10 cellular contexts compared by ENCODE assay signal in genomic region chr11:9689721-9690120, GRCh38. TPM values are rescaled to one million over a fixed set of nuclear protein-coding genes. Genes with fewer than 3 reads are reported as not detected.
DNase-seq lines count a peak whose midpoint lies in the region; ATAC-seq and TF ChIP-seq lines count a peak whose summit lies in the region.
"Had no signal": no experiment of that assay in that cellular context is flagged by ENCODE, and none has a peak within 500 bp of the region (broad histone marks: within the 10 kb centered on the region; RNA-seq: fewer than 3 reads in every experiment).

No MANE protein-coding gene starts in this region.

- DNase-seq in Peyer's patch (no peak), Right ventricle myocardium superior (no peak), type B pancreatic cell (ENCODE audit: extremely low spot score, unreplicated experiment) (no peak)
- DNase-seq: DMS153 had no signal

- H3K36me3 Mint-ChIP-seq in type B pancreatic cell = peaks cover 5% of the 10 kb centered on the region

- no peaks in the 10 kb centered on the region for H3K9me3 ChIP-seq in Peyer's patch

- TF ChIP-seq CTCF in Peyer's patch (IDR thresholded peaks at IDR 0.05) (no peak), type B pancreatic cell (conservative IDR thresholded peaks at IDR 0.05) (no peak)

- peaks cover 0 to 29% (median 18%) of the 10 kb centered on the region in 4 donors for H3K4me1 ChIP-seq in Peyer's patch

- H3K27me3 ChIP-seq in Peyer's patch = no peaks in the 10 kb centered on the region

- H3K27me3 Mint-ChIP-seq in type B pancreatic cell = no peaks in the 10 kb centered on the region
- H3K27me3 Mint-ChIP-seq: activated CD4-positive, alpha-beta T cell treated with anti-CD3 and anti-CD28 coated beads for 36 hours had no signal

- intact Hi-C loops in Right ventricle myocardium superior (cut with DNase I) = no loop called here

- H3K9me3 Mint-ChIP-seq in type B pancreatic cell = no peaks in the 10 kb centered on the region

- ATAC-seq in GM19025 (IDR thresholded peaks at IDR 0.05; ENCODE audit: low read depth, unreplicated experiment) = peak; percentile 3
- ATAC-seq in Right ventricle myocardium superior (ENCODE audit: poor library complexity) = peak; percentile 40
- no peak for ATAC-seq in HG03378 (IDR thresholded peaks at IDR 0.05; ENCODE audit: unreplicated experiment)
- ATAC-seq in HG03457 (IDR thresholded peaks at IDR 0.05; ENCODE audit: unreplicated experiment) = no peak
- ATAC-seq in HG02870 (IDR thresholded peaks at IDR 0.05; ENCODE audit: unreplicated experiment) = no peak

- H3K4me1 Mint-ChIP-seq in type B pancreatic cell (ENCODE audit: unreplicated experiment) = peaks cover 10% of the 10 kb centered on the region

- no peak overlapping the region for H3K27ac Mint-ChIP-seq in type B pancreatic cell
- H3K27ac Mint-ChIP-seq: activated CD4-positive, alpha-beta T cell treated with anti-CD3 and anti-CD28 coated beads for 36 hours had no signal

- TF ChIP-seq POLR2A in Peyer's patch (IDR thresholded peaks at IDR 0.05) = no peak

- peaks cover 0 to 6% (median 0%) of the 10 kb centered on the region in 3 donors for H3K36me3 ChIP-seq in Peyer's patch

- H3K27ac ChIP-seq in Peyer's patch = peak overlapping the region; percentile 59 to 80 (median 78)
- peak overlapping the region in 19 of 21 experiments; percentile 15 to 88 (median 73) for H3K27ac ChIP-seq in skin epidermis

- H3K4me3 ChIP-seq in Peyer's patch = no peak overlapping the region
- H3K4me3 ChIP-seq in skin epidermis = no peak overlapping the region

- H3K4me3 Mint-ChIP-seq in type B pancreatic cell = no peak overlapping the region
- H3K4me3 Mint-ChIP-seq: activated CD4-positive, alpha-beta T cell treated with anti-CD3 and anti-CD28 coated beads for 36 hours had no signal

RNA-seq across cellular contexts. Expression of gene SWAP70, which starts 25.8 kb away (rescaled TPM):
- total RNA-seq in Peyer's patch = 10 to 100 TPM; 16.8 to 62.7 (median 26.1) TPM
- 19.0 TPM for total RNA-seq in Right ventricle myocardium superior
- 18.8 and 35.6 TPM in 2 replicates for total RNA-seq in type B pancreatic cell (ENCODE audit: low replicate concordance)

Comparison
In these comparisons a context has a peak if more than half of its experiments do, and no peak if none do; other contexts are left out.
1. ATAC-seq: peak in GM19025 (single experiment) and Right ventricle myocardium superior (single experiment); none in HG03378 (single experiment), HG03457 (single experiment) and HG02870 (single experiment).